In the genomic region with DNA sequence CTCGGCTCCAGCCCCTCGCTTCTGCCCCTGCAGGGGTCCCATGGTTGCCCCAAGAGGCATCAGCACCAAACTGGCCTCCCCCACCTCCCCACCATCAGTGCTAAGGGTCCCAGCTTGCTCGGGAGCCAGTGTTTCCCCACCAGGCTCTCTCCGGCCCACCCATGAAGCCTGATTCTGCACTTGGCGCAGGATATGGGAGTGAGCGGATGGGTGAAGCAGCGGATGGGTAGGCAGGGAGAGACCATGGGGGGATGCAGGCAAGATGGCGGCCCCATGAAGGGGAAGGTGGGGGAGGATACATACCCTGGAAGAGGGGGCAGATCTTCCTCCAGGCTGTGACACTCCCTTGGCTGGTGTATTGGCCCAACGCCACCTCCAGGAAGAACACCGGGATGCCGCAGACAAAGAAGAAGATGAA, we compare ENCODE assay signal across 16 cellular contexts. TPM values are rescaled to one million over a fixed set of nuclear protein-coding genes. Genes with fewer than 3 reads are reported as not detected.
DNase-seq lines count a peak whose midpoint lies in the region; ATAC-seq and TF ChIP-seq lines count a peak whose summit lies in the region.
"Had no signal": no experiment of that assay in that cellular context is flagged by ENCODE, and none has a peak within 500 bp of the region (broad histone marks: within the 10 kb centered on the region; RNA-seq: fewer than 3 reads in every experiment).

No MANE protein-coding gene starts in this region.

- TF ChIP-seq CTCF in WERI-Rb-1 (IDR thresholded peaks at IDR 0.05; ENCODE audit: low read depth, low read length) (no peak), esophagus muscularis mucosa (IDR thresholded peaks at IDR 0.05) (no peak), neural progenitor cell (IDR thresholded peaks at IDR 0.05) (no peak), testis (IDR thresholded peaks at IDR 0.05) (no peak)

- H3F3A ChIP-seq in neural progenitor cell (ENCODE audit: low read depth), result peaks cover 15% of the 10 kb centered on the region

- peaks cover 11% of the 10 kb centered on the region for H3K4me1 Mint-ChIP-seq in neural progenitor cell
- H3K4me1 Mint-ChIP-seq: activated naive CD4-positive, alpha-beta T cell treated with anti-CD3 and anti-CD28 coated beads, Interleukin-2, amount 50 U/mL, for 24 hours had no signal

- no peak overlapping the region for H3K27ac Mint-ChIP-seq in neural progenitor cell
- H3K27ac Mint-ChIP-seq: activated naive CD4-positive, alpha-beta T cell treated with anti-CD3 and anti-CD28 coated beads, Interleukin-2, amount 50 U/mL, for 24 hours; CD14-positive monocyte; HFFc6 had no signal

- peak overlapping the region; percentile 83 for H3K4me2 ChIP-seq in neural progenitor cell

- H3K4me3 ChIP-seq in WERI-Rb-1 (ENCODE audit: low read depth, low read length) (peak overlapping the region; percentile 37; the same call in 1 of the 2 replicates), esophagus muscularis mucosa (peak overlapping the region; percentile 56 to 60 (median 58)), neural progenitor cell (peak overlapping the region; percentile 72), testis (peak overlapping the region; percentile 51 to 62)

- TF ChIP-seq POLR2A in esophagus muscularis mucosa (IDR thresholded peaks at IDR 0.05; ENCODE audit: low read depth), result no peak
- no peak for TF ChIP-seq POLR2A in testis (IDR thresholded peaks at IDR 0.05)

- WGBS in esophagus muscularis mucosa, result 78% methylated on average over 9 of the region's 11 CpGs
- 68 to 72% methylated on average over 8 to 11 of the region's 11 CpGs for WGBS in testis, 2 donors

- H2AFZ ChIP-seq in neural progenitor cell (replicated peaks), result no peak overlapping the region

- no peaks in the 10 kb centered on the region for H3K9me3 ChIP-seq in WERI-Rb-1 (ENCODE audit: severe bottlenecking)
- no peaks in the 10 kb centered on the region for H3K9me3 ChIP-seq in esophagus muscularis mucosa
- no peaks in the 10 kb centered on the region for H3K9me3 ChIP-seq in neural progenitor cell (ENCODE audit: low read depth)
- no peaks in the 10 kb centered on the region for H3K9me3 ChIP-seq in testis

- intact Hi-C loops in esophagus muscularis mucosa (cut with DNase I) (no loop called here), testis (cut with DNase I; ENCODE audit: low total_unique reads) (no loop called here)

- no peaks in the 10 kb centered on the region for H3K9me3 Mint-ChIP-seq in neural progenitor cell
- H3K9me3 Mint-ChIP-seq: activated naive CD4-positive, alpha-beta T cell treated with anti-CD3 and anti-CD28 coated beads, Interleukin-2, amount 50 U/mL, for 24 hours; HFFc6 had no signal

- peak overlapping the region; percentile 83 for H3K4me3 Mint-ChIP-seq in neural progenitor cell
- H3K4me3 Mint-ChIP-seq: activated naive CD4-positive, alpha-beta T cell treated with anti-CD3 and anti-CD28 coated beads, Interleukin-2, amount 50 U/mL, for 24 hours; HFFc6 had no signal

- H3K79me2 ChIP-seq in neural progenitor cell (ENCODE audit: low read depth), result no peaks in the 10 kb centered on the region

- H3K36me3 ChIP-seq in WERI-Rb-1 (no peaks in the 10 kb centered on the region), esophagus muscularis mucosa (no peaks in the 10 kb centered on the region), neural progenitor cell (no peaks in the 10 kb centered on the region), testis (ENCODE audit: low read depth, missing control alignments) (no peaks in the 10 kb centered on the region)

- H3K27me3 ChIP-seq in WERI-Rb-1 (ENCODE audit: insufficient read depth, low read depth, severe bottlenecking), result no peaks in the 10 kb centered on the region
- H3K27me3 ChIP-seq in esophagus muscularis mucosa, result peaks cover 0 to 81% (median 17%) of the 10 kb centered on the region in 4 donors
- peaks cover 100% of the 10 kb centered on the region for H3K27me3 ChIP-seq in neural progenitor cell
- H3K27me3 ChIP-seq in testis, result no peaks in the 10 kb centered on the region

- H4K20me1 ChIP-seq in neural progenitor cell (ENCODE audit: low read depth), result no peaks in the 10 kb centered on the region

- no peak overlapping the region for H3K9ac ChIP-seq in neural progenitor cell

- H3K4me1 ChIP-seq in esophagus muscularis mucosa (peaks cover 4 to 18% (median 14%) of the 10 kb centered on the region in 4 donors), neural progenitor cell (peaks cover 6% of the 10 kb centered on the region), testis (peaks cover 4% of the 10 kb centered on the region)

- no peak for ATAC-seq in HG03175 (IDR thresholded peaks at IDR 0.05; ENCODE audit: unreplicated experiment)

- H3K27me3 Mint-ChIP-seq in neural progenitor cell (ENCODE audit: insufficient read depth, low read depth), result peaks cover 53% of the 10 kb centered on the region

- DNase-seq in WERI-Rb-1 (no peak), esophagus muscularis mucosa (ENCODE audit: extremely low spot score) (no peak), neural progenitor cell (ENCODE audit: low spot score) (no peak), testis (no peak), T-helper 2 cell (no peak), cortex of kidney (lab: John Stamatoyannopoulos, UW) (no peak)
- DNase-seq: activated CD4-positive, CD25-positive, alpha-beta regulatory T cell treated with anti-CD3 and anti-CD28 coated beads, Interleukin-2, amount 50 U/mL, for 72 hours; central memory CD4-positive, alpha-beta T cell; HFFc6; Kasumi-1; NCI-H1694 treated with DMSO at 0.1 percent for 48 hours had no signal

- H3K36me3 Mint-ChIP-seq in neural progenitor cell, result no peaks in the 10 kb centered on the region

- H3K27ac ChIP-seq in WERI-Rb-1 (no peak overlapping the region), esophagus muscularis mucosa (replicated peaks in 1 of 4) (no peak overlapping the region), neural progenitor cell (no peak overlapping the region), testis (no peak overlapping the region)
- H3K27ac ChIP-seq: epithelial cell of prostate had no signal

- no peak for TF ChIP-seq EP300 in esophagus muscularis mucosa (IDR thresholded peaks at IDR 0.05)

RNA-seq across cellular contexts. Expression of a gene that starts 9.7 kb away (rescaled TPM):
- under 1 TPM in 3 of 4 donors, not detected in 1; 0.17 to 0.78 (median 0.34) TPM for total RNA-seq in esophagus muscularis mucosa
- total RNA-seq in neural progenitor cell (ENCODE audit: low replicate concordance), result 0.12 TPM in 1 of 2 replicates, not detected in the other
- 10 to 100 TPM in 1 of 2 donors, 1 to 10 TPM in 1; 3.8 to 12.5 TPM for total RNA-seq in testis
- 6.4 TPM for polyA plus RNA-seq in testis (ENCODE audit: insufficient read depth, low read depth, low replicate concordance)
- total RNA-seq: HFFc6; T-helper 1 cell treated with Interleukin-12 subunit alpha and Interleukin-12 subunit beta and Interleukin-4 antibody, amounts not matched to agents 30 ng/mL and 1 ng/mL, for 36 hours had no signal

RNA-seq across cellular contexts. Expression of a gene that starts 58.4 kb away (rescaled TPM):
- total RNA-seq in esophagus muscularis mucosa, result not detected
- total RNA-seq in neural progenitor cell (ENCODE audit: low replicate concordance), result 0.31 TPM in 1 of 2 replicates, not detected in the other
- total RNA-seq in testis, result 10 to 100 TPM in 1 of 2 donors, 1 to 10 TPM in 1; 3.5 to 12.5 TPM
- 4.7 TPM for polyA plus RNA-seq in testis (ENCODE audit: insufficient read depth, low read depth, low replicate concordance)
- total RNA-seq: HFFc6 had no signal
- polyA plus RNA-seq: CD14-positive monocyte had no signal
